Comparison of ENCODE assay signal across 29 cellular contexts in genomic region chr19:35303357-35303915, GRCh38. TPM values are rescaled to one million over a fixed set of nuclear protein-coding genes. Genes with fewer than 3 reads are reported as not detected.
DNase-seq lines count a peak whose midpoint lies in the region; ATAC-seq, FAIRE-seq and TF ChIP-seq lines count a peak whose summit lies in the region.
"Had no signal": no experiment of that assay in that cellular context is flagged by ENCODE, and none has a peak within 500 bp of the region (broad histone marks: within the 10 kb centered on the region; RNA-seq: fewer than 3 reads in every experiment).

No MANE protein-coding gene starts in this region.

- no peak overlapping the region for H3K23ac ChIP-seq in H1 (ENCODE audit: insufficient read length)

- no peaks in the 10 kb centered on the region for H3K9me3 ChIP-seq in BLaER1 treated with 17β-estradiol and CSF1 and Interleukin-3, amounts not matched to agents 10 nM and 100 nM (replicated peaks in 1 of 11)
- H3K9me3 ChIP-seq in H1 (ENCODE audit: insufficient read depth in 2 of 2, low read depth in 1 of 2, low read length in 1 of 2) (no peaks in the 10 kb centered on the region), osteoblast (ENCODE audit: low read depth, low read length) (no peaks in the 10 kb centered on the region)
- H3K9me3 ChIP-seq: HAP-1 had no signal

- no peaks in the 10 kb centered on the region for H3K27me3 Mint-ChIP-seq in activated T-cell treated with anti-CD3 and anti-CD28 coated beads, Interleukin-2, amount 50 U/mL, for 24 hours

- no peaks in the 10 kb centered on the region for H3K27me3 ChIP-seq in BLaER1 treated with 17β-estradiol and CSF1 and Interleukin-3, amounts not matched to agents 10 nM and 100 nM
- H3K27me3 ChIP-seq in H1 (replicated peaks in 1 of 4; ENCODE audit: control insufficient read depth in 3 of 4, extremely low read depth in 1 of 4, insufficient read depth in 3 of 4, low read length in 3 of 4) (0 out of 7 replicates have a peak, but pooled peaks cover 0 to 1% (median 0%) of the 10 kb centered on the region in 4 experiments), osteoblast (ENCODE audit: insufficient read depth, low read length) (no peaks in the 10 kb centered on the region)

- H2BK15ac ChIP-seq in H1 (ENCODE audit: low read length), result no peak overlapping the region

- ATAC-seq in HG03460 (IDR thresholded peaks at IDR 0.05; ENCODE audit: unreplicated experiment), result no peak
- ATAC-seq: A549, GM12878, GM23338, Panc1 had no signal

- H3K4me3 ChIP-seq in BLaER1 treated with 17β-estradiol and CSF1 and Interleukin-3, amounts not matched to agents 10 nM and 100 nM, result no peak overlapping the region
- no peak overlapping the region for H3K4me3 ChIP-seq in H1 (ENCODE audit: extremely low read depth in 1 of 4, insufficient read depth in 2 of 4, low read depth in 3 of 4, low read length in 4 of 4)
- H3K4me3 ChIP-seq in osteoblast (ENCODE audit: insufficient read depth, low read length), result no peak overlapping the region
- H3K4me3 ChIP-seq: A549, GM12878, GM23338, HAP-1 had no signal

- no peak for TF ChIP-seq POLR2A in H1 (IDR thresholded peaks at IDR 0.05; ENCODE audit: control extremely low read depth in 1 of 2, low read depth in 2 of 2, low read length in 2 of 2)

- CTCF ChIA-PET in H1 (lab: Charles Lee; ENCODE audit: partially characterized antibody), result interaction anchor here (0.6 kb wide), 1 partner anchor 466 kb away, joined by 3 read pairs; no protein-coding TSS in a partner anchor

- H3K79me2 ChIP-seq in H1 (ENCODE audit: control insufficient read depth in 1 of 2, insufficient read depth in 2 of 2, low read length in 2 of 2), result no peaks in the 10 kb centered on the region
- H3K79me2 ChIP-seq in osteoblast (ENCODE audit: insufficient read depth, low read length), result no peaks in the 10 kb centered on the region

- no peaks in the 10 kb centered on the region for H4K20me1 ChIP-seq in BLaER1 treated with 17β-estradiol and CSF1 and Interleukin-3, amounts not matched to agents 10 nM and 100 nM
- H4K20me1 ChIP-seq in H1 (replicated peaks in 1 of 2; ENCODE audit: control insufficient read depth in 1 of 2, insufficient read depth in 2 of 2, low read length in 2 of 2), result peaks cover 0 to 6% of the 10 kb centered on the region in 2 experiments
- H4K20me1 ChIP-seq in osteoblast (ENCODE audit: insufficient read depth, low read length), result no peaks in the 10 kb centered on the region

- no peaks in the 10 kb centered on the region for H3K9me3 Mint-ChIP-seq in activated T-cell treated with anti-CD3 and anti-CD28 coated beads, Interleukin-2, amount 50 U/mL, for 24 hours
- H3K9me3 Mint-ChIP-seq: CD8-positive, alpha-beta memory T cell; GM23338 had no signal

- H3K23me2 ChIP-seq in H1 (ENCODE audit: low read depth, low read length), result peaks cover 4% of the 10 kb centered on the region; the same call in 1 of the 2 replicates

- H3K27ac Mint-ChIP-seq in activated T-cell treated with anti-CD3 and anti-CD28 coated beads, Interleukin-2, amount 50 U/mL, for 24 hours, result no peak overlapping the region
- H3K27ac Mint-ChIP-seq: CD8-positive, alpha-beta memory T cell; GM23338 had no signal

- H3K79me1 ChIP-seq in H1 (ENCODE audit: low read depth, low read length), result peaks cover 3% of the 10 kb centered on the region; the same call in 1 of the 2 replicates

- H2AFZ ChIP-seq in H1 (ENCODE audit: low read length) (no peak overlapping the region), osteoblast (ENCODE audit: low read length) (no peak overlapping the region)
- H2AFZ ChIP-seq: GM23338 had no signal

- no peak overlapping the region for H2BK5ac ChIP-seq in H1 (ENCODE audit: low read depth, low read length)

- TF ChIP-seq CTCF in H1 (IDR thresholded peaks at IDR 0.05; ENCODE audit: control extremely low read depth in 1 of 3, insufficient read depth in 1 of 3, low read depth in 1 of 3, low read length in 3 of 3) (no peak), osteoblast (IDR thresholded peaks at IDR 0.05; ENCODE audit: extremely low read depth, low read depth, low read length) (no peak)

- peak overlapping the region; percentile 20; the same call in 1 of the 2 replicates for H2BK12ac ChIP-seq in H1 (ENCODE audit: low read depth, low read length)

- no peaks in the 10 kb centered on the region for H3K36me3 Mint-ChIP-seq in activated T-cell treated with anti-CD3 and anti-CD28 coated beads, Interleukin-2, amount 50 U/mL, for 24 hours (ENCODE audit: low read depth)
- H3K36me3 Mint-ChIP-seq: CD8-positive, alpha-beta memory T cell had no signal

- peaks cover 45 to 67% (median 59%) of the 10 kb centered on the region in 10 experiments for H3K4me1 ChIP-seq in BLaER1 treated with 17β-estradiol and CSF1 and Interleukin-3, amounts not matched to agents 10 nM and 100 nM
- H3K4me1 ChIP-seq in H1 (replicated peaks in 1 of 4; ENCODE audit: control insufficient read depth in 3 of 4, insufficient read depth in 4 of 4, low read length in 3 of 4), result peaks cover 0 to 4% (median 0%) of the 10 kb centered on the region in 4 experiments; a peak in 1 of 7 replicates
- H3K4me1 ChIP-seq in osteoblast (ENCODE audit: insufficient read depth, low read length), result no peaks in the 10 kb centered on the region
- H3K4me1 ChIP-seq: HAP-1 had no signal

- no peak for TF ChIP-seq RAD21 in H1 (IDR thresholded peaks at IDR 0.05 in 1 of 2, conservative IDR thresholded peaks at IDR 0.05 in 1 of 2; ENCODE audit: low read depth in 2 of 2, low read length in 2 of 2)

- no peak overlapping the region for H3K4ac ChIP-seq in H1 (replicated peaks; ENCODE audit: insufficient read length, low read depth, low read length)

- POLR2A ChIA-PET in H1 (lab: Charles Lee; ENCODE audit: partially characterized antibody), result no interaction called here

- no peaks in the 10 kb centered on the region for H3K36me3 ChIP-seq in BLaER1 treated with 17β-estradiol and CSF1 and Interleukin-3, amounts not matched to agents 10 nM and 100 nM
- H3K36me3 ChIP-seq in H1 (ENCODE audit: control insufficient read depth in 2 of 4, insufficient read depth in 4 of 4, low read length in 3 of 4), result no peaks in the 10 kb centered on the region; a peak in 1 of 8 replicates
- H3K36me3 ChIP-seq in osteoblast (ENCODE audit: insufficient read depth, low read length), result no peaks in the 10 kb centered on the region
- H3K36me3 ChIP-seq: HAP-1 had no signal

- peak overlapping the region in 4 of 11 experiments; percentile 23 to 54 (median 46); a peak in 4 of 22 replicates for H3K9ac ChIP-seq in BLaER1 treated with 17β-estradiol and CSF1 and Interleukin-3, amounts not matched to agents 10 nM and 100 nM
- H3K9ac ChIP-seq in H1 (replicated peaks in 1 of 4; ENCODE audit: extremely low read depth in 1 of 4, low read depth in 3 of 4, low read length in 3 of 4), result no peak overlapping the region; a peak in 1 of 7 replicates
- H3K9ac ChIP-seq: KMS-11 had no signal

- no peak overlapping the region for H4K8ac ChIP-seq in H1 (ENCODE audit: extremely low read depth, insufficient read depth, low read length)

- H2AK5ac ChIP-seq in H1 (ENCODE audit: low read depth, low read length), result no peak overlapping the region

- no peak for FAIRE-seq in H1 (lab: Jason Lieb, UNC)
- FAIRE-seq: A549, GM12878 had no signal

- H4K5ac ChIP-seq in H1 (ENCODE audit: insufficient read length, low read depth, low read length), result no peak overlapping the region

- H3K4me3 Mint-ChIP-seq in activated T-cell treated with anti-CD3 and anti-CD28 coated beads, Interleukin-2, amount 50 U/mL, for 24 hours, result no peak overlapping the region
- H3K4me3 Mint-ChIP-seq: CD14-positive monocyte; CD8-positive, alpha-beta memory T cell; GM23338 had no signal

- no peak overlapping the region for H3K18ac ChIP-seq in H1 (ENCODE audit: extremely low read depth, low read length)

- H3K27ac ChIP-seq in BLaER1 treated with 17β-estradiol and CSF1 and Interleukin-3, amounts not matched to agents 10 nM and 100 nM, result peak overlapping the region in 4 of 11 experiments; percentile 23 to 56 (median 40); a peak in 4 of 22 replicates
- no peak overlapping the region for H3K27ac ChIP-seq in H1 (ENCODE audit: low read depth, low read length)
- no peak overlapping the region for H3K27ac ChIP-seq in osteoblast (ENCODE audit: low read depth, low read length)
- H3K27ac ChIP-seq: A549, KMS-11, RWPE1 had no signal

- no peak overlapping the region for H4K91ac ChIP-seq in H1 (replicated peaks; ENCODE audit: insufficient read length, low read length)

- 69% methylated on average over 5 of the region's 6 CpGs; no CpG with 5 or more reads in 1 of the 2 experiments for WGBS in H1 (ENCODE audit: extremely low coverage in 1 of 2, insufficient coverage in 1 of 2, insufficient read length in 1 of 2, insufficient replicate concordance in 2 of 2, low coverage in 1 of 2, low lambda C conversion rate in 2 of 2, missing lambda C conversion rate in 1 of 2), 2 experiments

- DNase-seq in NCI-H2227 (lab: John Stamatoyannopoulos, UW; ENCODE audit: unreplicated experiment) (peak; percentile 87), H1 (ENCODE audit: low read depth in 1 of 2, low spot score in 2 of 2) (no peak), osteoblast (ENCODE audit: insufficient read length, low spot score, missing footprints) (peak; percentile 68), globus pallidus (ENCODE audit: low spot score) (no peak)
- DNase-seq in activated T-cell treated with anti-CD3 and anti-CD28 coated beads, Interleukin-2, amount 50 U/mL, for 24 hours, result no peak
- DNase-seq: AML-193; CD8-positive, alpha-beta memory T cell; DMS 273 treated with DMSO at 0.1 percent for 48 hours; DMS79; EL; GDM1; IMR-90; MM.1S; NCI-H1694; NCI-H2081; NCI-H2171; NCI-H524; NCI-H82; SHP77 treated with DMSO at 0.1 percent for 48 hours had no signal

- no peak for TF ChIP-seq EP300 in H1 (IDR thresholded peaks at IDR 0.05; ENCODE audit: borderline replicate concordance in 1 of 2, low read depth in 2 of 2, low read length in 2 of 2)

- H2BK120ac ChIP-seq in H1 (replicated peaks; ENCODE audit: low read depth, low read length), result no peak overlapping the region

- H3K4me1 Mint-ChIP-seq in activated T-cell treated with anti-CD3 and anti-CD28 coated beads, Interleukin-2, amount 50 U/mL, for 24 hours (ENCODE audit: low read depth), result no peaks in the 10 kb centered on the region
- H3K4me1 Mint-ChIP-seq: CD8-positive, alpha-beta memory T cell had no signal

- no peak overlapping the region for H2BK20ac ChIP-seq in H1 (ENCODE audit: low read length)

- no peak overlapping the region for H3K14ac ChIP-seq in H1 (ENCODE audit: insufficient read length)

- peak overlapping the region; percentile 4 to 88 (median 77); a peak in 21 of 22 replicates for H3K4me2 ChIP-seq in BLaER1 treated with 17β-estradiol and CSF1 and Interleukin-3, amounts not matched to agents 10 nM and 100 nM
- H3K4me2 ChIP-seq in H1 (ENCODE audit: insufficient read depth in 1 of 2, low read depth in 2 of 2, low read length in 2 of 2) (no peak overlapping the region), osteoblast (ENCODE audit: insufficient read depth, low read length) (no peak overlapping the region)
- H3K4me2 ChIP-seq: A549, GM23338, KMS-11 had no signal

- no peak overlapping the region for H3K56ac ChIP-seq in H1 (replicated peaks; ENCODE audit: insufficient read length, low read depth, low read length)

RNA-seq across cellular contexts. Expression of gene MAG, which starts 11.5 kb away (rescaled TPM):
- 0.46 and 1.3 TPM in 2 replicates for total RNA-seq in H1 (2021; fragmentation: NEBNext Ultra II Directional; extraction: Animal tissue kit (Norgen Biotek cat#: 25700))
- polyA plus RNA-seq in H1 (2011; rRNA removed), result 0.20 and 0.72 TPM in 2 replicates
- polyA plus RNA-seq in H1 (2011; cell fraction: cytosol; rRNA removed), result 0.41 TPM
- polyA plus RNA-seq in H1 (2011; cell fraction: nucleus; rRNA removed), result 1.7 TPM
- polyA plus RNA-seq in H1 (2012, experiment 1 of 2), result 0.22 to 0.74 TPM (median 0.54 TPM) in 4 replicates
- polyA plus RNA-seq in H1 (2012, experiment 2 of 2), result 0.28 TPM
- 1.4 TPM for polyA plus RNA-seq in H1 (2013, experiment 1 of 2)
- 1.3 TPM for polyA plus RNA-seq in H1 (2013, experiment 2 of 2)
- 0.25 and 0.90 TPM in 2 replicates for polyA minus RNA-seq in H1 (2011; rRNA and poly(A)+ RNA removed)
- polyA minus RNA-seq in H1 (2011; cell fraction: cytosol; rRNA and poly(A)+ RNA removed), result not detected
- not detected for polyA minus RNA-seq in H1 (2011; cell fraction: nucleus; rRNA and poly(A)+ RNA removed)
- total RNA-seq in osteoblast, result not detected in 2 replicates
- total RNA-seq: CD8-positive, alpha-beta memory T cell; IMR-90 had no signal
- polyA plus RNA-seq: A549, CD14-positive monocyte, IMR-90 had no signal

RNA-seq across cellular contexts. Expression of gene HAMP, which starts 21.1 kb away (rescaled TPM):
- not detected in 2 replicates for total RNA-seq in H1 (2021; fragmentation: NEBNext Ultra II Directional; extraction: Animal tissue kit (Norgen Biotek cat#: 25700))
- 0.06 and 0.08 TPM in 2 replicates for polyA plus RNA-seq in H1 (2011; rRNA removed)
- not detected for polyA plus RNA-seq in H1 (2011; cell fraction: cytosol; rRNA removed)
- polyA plus RNA-seq in H1 (2011; cell fraction: nucleus; rRNA removed), result not detected
- 0.20 TPM in 1 of 4 replicates, not detected in the others for polyA plus RNA-seq in H1 (2012, experiment 1 of 2)
- polyA plus RNA-seq in H1 (2012, experiment 2 of 2), result not detected
- 0.12 TPM for polyA plus RNA-seq in H1 (2013, experiment 1 of 2)
- polyA plus RNA-seq in H1 (2013, experiment 2 of 2), result 0.07 TPM
- not detected in 2 replicates for polyA minus RNA-seq in H1 (2011; rRNA and poly(A)+ RNA removed)
- not detected for polyA minus RNA-seq in H1 (2011; cell fraction: cytosol; rRNA and poly(A)+ RNA removed)
- not detected for polyA minus RNA-seq in H1 (2011; cell fraction: nucleus; rRNA and poly(A)+ RNA removed)
- total RNA-seq in osteoblast, result not detected in 2 replicates
- total RNA-seq: GM23338 had no signal
- polyA plus RNA-seq: A549; CD14-positive monocyte; CD8-positive, alpha-beta memory T cell; IMR-90 had no signal

RNA-seq across cellular contexts. Expression of gene CD22, which starts 25.6 kb away (rescaled TPM):
- total RNA-seq in H1 (2021; fragmentation: NEBNext Ultra II Directional; extraction: Animal tissue kit (Norgen Biotek cat#: 25700)), result 0.54 and 0.60 TPM in 2 replicates
- 0.06 and 0.42 TPM in 2 replicates for polyA plus RNA-seq in H1 (2011; rRNA removed)
- 0.30 TPM for polyA plus RNA-seq in H1 (2011; cell fraction: cytosol; rRNA removed)
- 0.51 TPM for polyA plus RNA-seq in H1 (2011; cell fraction: nucleus; rRNA removed)
- 0.13 to 0.33 TPM (median 0.18 TPM) in 3 of 4 replicates, not detected in the other for polyA plus RNA-seq in H1 (2012, experiment 1 of 2)
- not detected for polyA plus RNA-seq in H1 (2012, experiment 2 of 2)
- polyA plus RNA-seq in H1 (2013, experiment 1 of 2), result 0.53 TPM
- polyA plus RNA-seq in H1 (2013, experiment 2 of 2), result 0.24 TPM
- polyA minus RNA-seq in H1 (2011; rRNA and poly(A)+ RNA removed), result 0.39 TPM in 1 of 2 replicates, not detected in the other
- not detected for polyA minus RNA-seq in H1 (2011; cell fraction: cytosol; rRNA and poly(A)+ RNA removed)
- not detected for polyA minus RNA-seq in H1 (2011; cell fraction: nucleus; rRNA and poly(A)+ RNA removed)
- total RNA-seq in osteoblast, result under 0.01 TPM in 1 of 2 replicates, not detected in the other
- polyA plus RNA-seq: CD8-positive, alpha-beta memory T cell had no signal

RNA-seq across cellular contexts. Expression of gene USF2, which starts 34.7 kb away (rescaled TPM):
- 109 and 113 TPM in 2 replicates for total RNA-seq in H1 (2021; fragmentation: NEBNext Ultra II Directional; extraction: Animal tissue kit (Norgen Biotek cat#: 25700))
- polyA plus RNA-seq in H1 (2011; rRNA removed), result 74.1 and 119 TPM in 2 replicates
- 142 TPM for polyA plus RNA-seq in H1 (2011; cell fraction: cytosol; rRNA removed)
- polyA plus RNA-seq in H1 (2011; cell fraction: nucleus; rRNA removed), result 268 TPM
- 112 to 133 TPM (median 125 TPM) in 4 replicates for polyA plus RNA-seq in H1 (2012, experiment 1 of 2)
- 90.5 TPM for polyA plus RNA-seq in H1 (2012, experiment 2 of 2)
- polyA plus RNA-seq in H1 (2013, experiment 1 of 2), result 70.6 TPM
- 72.7 TPM for polyA plus RNA-seq in H1 (2013, experiment 2 of 2)
- polyA minus RNA-seq in H1 (2011; rRNA and poly(A)+ RNA removed), result 29.0 and 60.8 TPM in 2 replicates
- polyA minus RNA-seq in H1 (2011; cell fraction: cytosol; rRNA and poly(A)+ RNA removed), result 79.1 TPM
- 82.7 TPM for polyA minus RNA-seq in H1 (2011; cell fraction: nucleus; rRNA and poly(A)+ RNA removed)
- total RNA-seq in osteoblast, result 66.2 and 74.0 TPM in 2 replicates

RNA-seq across cellular contexts. Expression of gene FFAR1, which starts 44.3 kb away (rescaled TPM):
- total RNA-seq in H1 (2021; fragmentation: NEBNext Ultra II Directional; extraction: Animal tissue kit (Norgen Biotek cat#: 25700)), result not detected in 2 replicates
- not detected in 2 replicates for polyA plus RNA-seq in H1 (2011; rRNA removed)
- polyA plus RNA-seq in H1 (2011; cell fraction: cytosol; rRNA removed), result not detected
- not detected for polyA plus RNA-seq in H1 (2011; cell fraction: nucleus; rRNA removed)
- not detected in 4 replicates for polyA plus RNA-seq in H1 (2012, experiment 1 of 2)
- not detected for polyA plus RNA-seq in H1 (2012, experiment 2 of 2)
- not detected for polyA plus RNA-seq in H1 (2013, experiment 1 of 2)
- polyA plus RNA-seq in H1 (2013, experiment 2 of 2), result not detected
- not detected in 2 replicates for polyA minus RNA-seq in H1 (2011; rRNA and poly(A)+ RNA removed)
- polyA minus RNA-seq in H1 (2011; cell fraction: cytosol; rRNA and poly(A)+ RNA removed), result not detected
- polyA minus RNA-seq in H1 (2011; cell fraction: nucleus; rRNA and poly(A)+ RNA removed), result not detected
- total RNA-seq in osteoblast, result not detected in 2 replicates
- total RNA-seq: CD8-positive, alpha-beta memory T cell; GM23338; IMR-90 had no signal
- polyA plus RNA-seq: A549; CD14-positive monocyte; CD8-positive, alpha-beta memory T cell; GM23338; IMR-90 had no signal

Comparison
In these comparisons a context has a peak if more than half of its experiments do, and no peak if none do; other contexts are left out.
1. H3K4me2 ChIP-seq: peak in BLaER1 treated with 17β-estradiol and CSF1 and Interleukin-3, amounts not matched to agents 10 nM and 100 nM (11 of 11); none in H1 (0 of 2) and osteoblast (single experiment).
2. DNase-seq: peak in NCI-H2227 (single experiment) and osteoblast (single experiment); none in H1 (0 of 2), activated T-cell treated with anti-CD3 and anti-CD28 coated beads, Interleukin-2, amount 50 U/mL, for 24 hours (single experiment) and globus pallidus (single experiment).